In genomic region chr7:77903597-77903996, GRCh38 we compare ENCODE assay signal across 9 cellular contexts.
DNase-seq lines count a peak whose midpoint lies in the region; ATAC-seq and TF ChIP-seq lines count a peak whose summit lies in the region.
"Had no signal": no experiment of that assay in that cellular context is flagged by ENCODE, and none has a peak within 500 bp of the region (broad histone marks: within the 10 kb centered on the region; RNA-seq: fewer than 3 reads in every experiment).

No MANE protein-coding gene starts in this region.

- H3K27ac Mint-ChIP-seq in activated T-cell treated with anti-CD3 and anti-CD28 coated beads, Interleukin-2, amount 50 U/mL, for 24 hours, result no peak overlapping the region

- H3K27me3 ChIP-seq in upper lobe of right lung, result no peaks in the 10 kb centered on the region

- H3K36me3 ChIP-seq in upper lobe of right lung, result no peaks in the 10 kb centered on the region

- no peaks in the 10 kb centered on the region for H3K9me3 Mint-ChIP-seq in activated T-cell treated with anti-CD3 and anti-CD28 coated beads, Interleukin-2, amount 50 U/mL, for 24 hours

- H3K9me3 ChIP-seq in upper lobe of right lung, result no peaks in the 10 kb centered on the region

- peak; percentile 1 for DNase-seq in stimulated activated naive CD4-positive, alpha-beta T cell treated with Interleukin-2 at 50 U/mL for 16 hours (lab: John Stamatoyannopoulos, UW)
- no peak for DNase-seq in stimulated activated naive CD4-positive, alpha-beta T cell (lab: John Stamatoyannopoulos, UW)
- DNase-seq in HT-29 (ENCODE audit: low spot score), result peak; percentile 36
- DNase-seq in T47D (ENCODE audit: low read depth in 1 of 2, low spot score in 1 of 2), result peak; percentile 8 to 50
- no peak for DNase-seq in upper lobe of right lung
- no peak for DNase-seq in activated T-cell treated with anti-CD3 and anti-CD28 coated beads, Interleukin-2, amount 50 U/mL, for 24 hours
- no peak for DNase-seq in ecto neural progenitor cell (ENCODE audit: low spot score)
- no peak for DNase-seq in ureter (ENCODE audit: low spot score)
- DNase-seq: NCI-H1417 had no signal

- intact Hi-C loops in upper lobe of right lung (cut with DNase I), result no loop called here

- in situ Hi-C loops in T47D (cut with HindIII; ENCODE audit: low pct_unique_long_range_greater_than_20kb, low sequenced_read_pairs), result no loop called here

- H3K4me1 ChIP-seq in upper lobe of right lung, result no peaks in the 10 kb centered on the region

- no peaks in the 10 kb centered on the region for H3K27me3 Mint-ChIP-seq in activated T-cell treated with anti-CD3 and anti-CD28 coated beads, Interleukin-2, amount 50 U/mL, for 24 hours

- peaks cover 20% of the 10 kb centered on the region for H3K36me3 Mint-ChIP-seq in activated T-cell treated with anti-CD3 and anti-CD28 coated beads, Interleukin-2, amount 50 U/mL, for 24 hours (ENCODE audit: low read depth)

- no peak overlapping the region for H3K4me3 Mint-ChIP-seq in activated T-cell treated with anti-CD3 and anti-CD28 coated beads, Interleukin-2, amount 50 U/mL, for 24 hours

- peak; percentile 25 for TF ChIP-seq CTCF in upper lobe of right lung (IDR thresholded peaks at IDR 0.05)

- no peak overlapping the region for H3K27ac ChIP-seq in upper lobe of right lung

- H3K4me3 ChIP-seq in upper lobe of right lung, result no peak overlapping the region

- H3K4me1 Mint-ChIP-seq in activated T-cell treated with anti-CD3 and anti-CD28 coated beads, Interleukin-2, amount 50 U/mL, for 24 hours (ENCODE audit: low read depth), result peaks cover 3% of the 10 kb centered on the region

- peak; percentile 67 for ATAC-seq in upper lobe of right lung

Comparison
In these comparisons a context has a peak if more than half of its experiments do, and no peak if none do; other contexts are left out.
1. DNase-seq: peak in stimulated activated naive CD4-positive, alpha-beta T cell treated with Interleukin-2 at 50 U/mL for 16 hours (single experiment), HT-29 (single experiment) and T47D (2 of 2); none in stimulated activated naive CD4-positive, alpha-beta T cell (0 of 6), upper lobe of right lung (single experiment), activated T-cell treated with anti-CD3 and anti-CD28 coated beads, Interleukin-2, amount 50 U/mL, for 24 hours (single experiment), ecto neural progenitor cell (single experiment) and ureter (single experiment).